In genomic region chr5:7714119-7714518, GRCh38 we compare ENCODE assay signal across 1 cellular context.
TF ChIP-seq lines count a peak whose summit lies in the region.

No MANE protein-coding gene starts in this region.

TF ChIP-seq in K562, 482 proteins besides CTCF, POLR2A, EP300 and RAD21 (continued from another document and continues in another):
- TF ChIP-seq CHCHD3 (CRISPR knock-in tag; IDR thresholded peaks at IDR 0.05) (no peak), FOXK2 (conservative IDR thresholded peaks at IDR 0.05 in 1 of 2, IDR thresholded peaks at IDR 0.05 in 1 of 2; ENCODE audit: low read depth in 2 of 2) (0 out of 4 replicates have a peak, but pooled peaks of 1 of the 2 experiments have one; percentile 26), BCLAF1 (IDR thresholded peaks at IDR 0.05; ENCODE audit: borderline replicate concordance in 1 of 2, control insufficient read depth in 1 of 2, low read depth in 2 of 2, low read length in 1 of 2) (no peak), KLF16 (IDR thresholded peaks at IDR 0.05) (peak; percentile 25; the same call in 1 of the 2 replicates), SOX6 (IDR thresholded peaks at IDR 0.05) (peak; percentile 83), MTA3 (IDR thresholded peaks at IDR 0.05; ENCODE audit: borderline replicate concordance) (peak; percentile 62), ZKSCAN8 (CRISPR knock-in tag; IDR thresholded peaks at IDR 0.05) (peak; percentile 55; the same call in 1 of the 2 replicates), ZBTB11 (CRISPR knock-in tag; IDR thresholded peaks at IDR 0.05) (peak in 1 of 3 experiments; percentile 56; a peak in 2 of 6 replicates), TBL1XR1 (IDR thresholded peaks at IDR 0.05; ENCODE audit: low read length in 2 of 2) (peak in 1 of 2 experiments; percentile 21; a peak in 1 of 4 replicates), SMARCE1 (IDR thresholded peaks at IDR 0.05) (0 out of 2 replicates have a peak, but pooled peaks have one; percentile 27), RBM17 (IDR thresholded peaks at IDR 0.05; ENCODE audit: borderline replicate concordance, low read depth, low read length) (no peak), TAL1 (IDR thresholded peaks at IDR 0.05) (peak; percentile 77), CBFA2T3 (IDR thresholded peaks at IDR 0.05) (peak; percentile 80), CGGBP1 (CRISPR knock-in tag; IDR thresholded peaks at IDR 0.05) (no peak), ATF3 (IDR thresholded peaks at IDR 0.05) (peak; percentile 72; the same call in 1 of the 2 replicates), ATF3 (CRISPR knock-in tag; conservative IDR thresholded peaks at IDR 0.05) (peak; percentile 90), ZBED1 (IDR thresholded peaks at IDR 0.05) (no peak), KHSRP (IDR thresholded peaks at IDR 0.05) (peak; percentile 20; the same call in 1 of the 2 replicates), HDAC6 (IDR thresholded peaks at IDR 0.05; ENCODE audit: low read depth, low read length) (no peak), CCNT2 (IDR thresholded peaks at IDR 0.05; ENCODE audit: borderline replicate concordance, extremely low read depth, insufficient read length, low read depth, low read length) (peak; percentile 58), MXD1 (CRISPR knock-in tag; IDR thresholded peaks at IDR 0.05; ENCODE audit: borderline replicate concordance, poor library complexity, severe bottlenecking) (no peak), PKNOX1 (IDR thresholded peaks at IDR 0.05) (no peak), SIRT6 (IDR thresholded peaks at IDR 0.05; ENCODE audit: low read depth, low read length) (no peak), TCF7L2 (IDR thresholded peaks at IDR 0.05; ENCODE audit: low read depth, low read length) (no peak), ZBTB2 (IDR thresholded peaks at IDR 0.05) (no peak), ZBTB34 (CRISPR knock-in tag; IDR thresholded peaks at IDR 0.05) (no peak), ID3 (CRISPR knock-in tag; IDR thresholded peaks at IDR 0.05) (no peak), ID3 (tag; IDR thresholded peaks at IDR 0.05) (no peak), SAFB2 (IDR thresholded peaks at IDR 0.05; ENCODE audit: borderline replicate concordance, low read depth, low read length, severe bottlenecking) (no peak), HNRNPUL1 (IDR thresholded peaks at IDR 0.05; ENCODE audit: low read length) (no peak), NFYB (IDR thresholded peaks at IDR 0.05; ENCODE audit: extremely low read depth, insufficient read length) (no peak), ZNF23 (CRISPR knock-in tag; IDR thresholded peaks at IDR 0.05) (no peak), DIDO1 (tag; IDR thresholded peaks at IDR 0.05; ENCODE audit: low read depth) (no peak), MNT (conservative IDR thresholded peaks at IDR 0.05) (no peak), MEF2D (tag; conservative IDR thresholded peaks at IDR 0.05; ENCODE audit: low read depth) (peak; percentile 99), ZBTB12 (CRISPR knock-in tag; IDR thresholded peaks at IDR 0.05) (peak; percentile 86), GMEB1 (CRISPR knock-in tag; IDR thresholded peaks at IDR 0.05) (0 out of 2 replicates have a peak, but pooled peaks have one; percentile 25), SMAD4 (CRISPR knock-in tag; conservative IDR thresholded peaks at IDR 0.05) (peak; percentile 90), CCAR2 (IDR thresholded peaks at IDR 0.05; ENCODE audit: low read depth, low read length) (no peak), CTBP1 (IDR thresholded peaks at IDR 0.05; ENCODE audit: borderline replicate concordance) (peak; percentile 23; the same call in 1 of the 2 replicates), TBP (optimal IDR thresholded peaks at IDR 0.05; ENCODE audit: low read depth, low read length) (no peak), CREB3 (tag; conservative IDR thresholded peaks at IDR 0.05; ENCODE audit: low read depth) (no peak), ZNF445 (CRISPR knock-in tag; IDR thresholded peaks at IDR 0.05; ENCODE audit: low read depth) (no peak), KAT2B (IDR thresholded peaks at IDR 0.05; ENCODE audit: low read depth, low read length) (no peak), PPARD (CRISPR knock-in tag; IDR thresholded peaks at IDR 0.05) (no peak), TCF3 (CRISPR knock-in tag; IDR thresholded peaks at IDR 0.05) (peak; percentile 88), TRIM24 (IDR thresholded peaks at IDR 0.05) (peak; percentile 20 to 44; a peak in 2 of 4 replicates)
